17 cellular contexts compared by ENCODE assay signal in the genomic region with DNA sequence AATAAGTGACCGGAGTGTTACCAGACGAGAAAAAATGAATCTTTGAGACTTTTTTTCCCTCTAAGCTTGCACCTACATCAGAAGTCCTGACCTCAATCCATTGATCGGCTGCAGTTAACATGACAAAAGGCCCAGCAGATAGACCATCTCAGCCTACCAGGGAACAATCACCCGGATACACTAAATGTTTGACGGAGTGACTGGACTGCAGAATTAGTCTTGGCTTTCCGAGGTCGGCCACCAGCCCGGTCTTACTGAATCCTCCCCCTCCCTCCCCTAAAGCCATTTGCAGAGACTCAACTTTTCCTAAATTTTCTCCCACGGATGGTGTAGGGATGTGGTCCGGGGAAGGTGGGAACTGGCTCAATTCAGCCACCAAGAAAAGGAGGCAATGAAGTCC.
A peak's percentile ranks its signal among the peaks of the same experiment; 100 is the strongest.
DNase-seq lines count a peak whose midpoint lies in the region; ATAC-seq and TF ChIP-seq lines count a peak whose summit lies in the region.
"Had no signal": no experiment of that assay in that cellular context is flagged by ENCODE, and none has a peak within 500 bp of the region (broad histone marks: within the 10 kb centered on the region; RNA-seq: fewer than 3 reads in every experiment).

No MANE protein-coding gene starts in this region.

- H2BK20ac ChIP-seq in H9 (ENCODE audit: low read depth, low read length, poor library complexity, severe bottlenecking) = no peak overlapping the region

- DNase-seq in H9 = peak; percentile 83
- DNase-seq in WTC11 (ENCODE audit: low spot score) = peak; percentile 38
- DNase-seq in neural progenitor cell (ENCODE audit: low spot score) = peak; percentile 25
- no peak for DNase-seq in GM13977 (ENCODE audit: low spot score)
- no peak for DNase-seq in NCI-H524 treated with DMSO at 0.1 percent for 48 hours (lab: John Stamatoyannopoulos, UW)
- no peak for DNase-seq in SIG-M5 treated with dmso at 0.1 percent for 504 hours (lab: John Stamatoyannopoulos, UW; ENCODE audit: unreplicated experiment)
- DNase-seq: DMS79 treated with DMSO at 0.1 percent for 48 hours, GM23248, IMR-90, NCI-H1417 treated with DMSO at 0.1 percent for 48 hours, NCI-H187 treated with DMSO at 0.1 percent for 48 hours, NCI-H226, NCI-H524, PC-9, SJCRH30 had no signal

- H3K27ac Mint-ChIP-seq in H9 (peak overlapping the region in 2 of 3 experiments; percentile 62 to 70; a peak in 1 of 7 replicates), WTC11 (peak overlapping the region; percentile 91), neural progenitor cell (no peak overlapping the region)

- H3K14ac ChIP-seq in H9 (ENCODE audit: insufficient read depth, low read length) = no peak overlapping the region

- H3K27me3 ChIP-seq in H9 (ENCODE audit: insufficient read depth, low read length) = no peaks in the 10 kb centered on the region
- no peaks in the 10 kb centered on the region for H3K27me3 ChIP-seq in iPS-15b (ENCODE audit: control insufficient read depth, insufficient read depth, low read length)
- H3K27me3 ChIP-seq in neural progenitor cell = no peaks in the 10 kb centered on the region
- H3K27me3 ChIP-seq: SJCRH30 had no signal

- H3K4ac ChIP-seq in H9 (ENCODE audit: low read depth, low read length) = no peak overlapping the region

- no peak overlapping the region for H2BK120ac ChIP-seq in H9 (ENCODE audit: low read depth, low read length, poor library complexity, severe bottlenecking)

- no peak overlapping the region for H3K23ac ChIP-seq in H9 (ENCODE audit: insufficient read length, low read depth, low read length)

- H3K4me1 ChIP-seq in H9 (ENCODE audit: insufficient read depth, low read length) (peaks cover 16% of the 10 kb centered on the region; the same call in 1 of the 2 replicates), iPS-15b (ENCODE audit: control insufficient read depth, insufficient read depth, low read length) (peaks cover 28% of the 10 kb centered on the region), neural progenitor cell (peaks cover 15% of the 10 kb centered on the region)
- H3K4me1 ChIP-seq: SJCRH30 had no signal

- H2BK12ac ChIP-seq in H9 (ENCODE audit: insufficient read length, low read depth, low read length) = no peak overlapping the region

- H2BK5ac ChIP-seq in H9 (ENCODE audit: insufficient read length, low read length) = no peak overlapping the region

- no peak overlapping the region for H2BK15ac ChIP-seq in H9 (ENCODE audit: low read depth, low read length)

- H3K9ac ChIP-seq in H9 (ENCODE audit: extremely low read depth, insufficient read length, low read length) (no peak overlapping the region), iPS-15b (ENCODE audit: low read depth, low read length) (no peak overlapping the region), neural progenitor cell (no peak overlapping the region)
- H3K9ac ChIP-seq: GM23248 had no signal

- peak overlapping the region; percentile 38 for H3K4me2 ChIP-seq in H9 (ENCODE audit: insufficient read depth, insufficient read length, low read length)
- H3K4me2 ChIP-seq in neural progenitor cell = peak overlapping the region; percentile 50
- H3K4me2 ChIP-seq: PC-9 had no signal

- no peaks in the 10 kb centered on the region for H3K23me2 ChIP-seq in H9 (ENCODE audit: insufficient read length, low read depth, low read length, poor library complexity, severe bottlenecking)

- no peak overlapping the region for H3K27ac ChIP-seq in H9 (ENCODE audit: insufficient read length, low read depth, low read length)
- no peak overlapping the region for H3K27ac ChIP-seq in neural progenitor cell
- H3K27ac ChIP-seq: GM23248, PC-9, RWPE1, SJCRH30 had no signal

- no peaks in the 10 kb centered on the region for H3K79me1 ChIP-seq in H9 (ENCODE audit: insufficient read depth, low read depth, low read length, poor library complexity, severe bottlenecking)

- H4K8ac ChIP-seq in H9 (replicated peaks; ENCODE audit: insufficient read length, low read depth, low read length) = no peak overlapping the region

- H3K36me3 Mint-ChIP-seq in H9 (ENCODE audit: insufficient read depth in 1 of 3, low read depth in 3 of 3) = peaks cover 2 to 4% (median 4%) of the 10 kb centered on the region in 3 experiments; a peak in 4 of 7 replicates
- peaks cover 23% of the 10 kb centered on the region for H3K36me3 Mint-ChIP-seq in WTC11
- no peaks in the 10 kb centered on the region for H3K36me3 Mint-ChIP-seq in neural progenitor cell

- H3K56ac ChIP-seq in H9 (ENCODE audit: insufficient read length, low read depth, low read length) = no peak overlapping the region

- H3T11ph ChIP-seq in H9 (ENCODE audit: low read length) = no peak overlapping the region

- peaks cover 37 to 46% of the 10 kb centered on the region in 2 experiments for H3K4me1 Mint-ChIP-seq in H9
- H3K4me1 Mint-ChIP-seq in WTC11 = peaks cover 55% of the 10 kb centered on the region
- peaks cover 22% of the 10 kb centered on the region for H3K4me1 Mint-ChIP-seq in neural progenitor cell

- no peak overlapping the region for H2AK5ac ChIP-seq in H9 (ENCODE audit: insufficient read length, low read length)

- H3K4me3 ChIP-seq in iPS-15b (ENCODE audit: low read depth, low read length) = peak overlapping the region; percentile 11
- no peak overlapping the region for H3K4me3 ChIP-seq in neural progenitor cell
- H3K4me3 ChIP-seq: GM23248, PC-9, SJCRH30 had no signal

- no peak overlapping the region for H4K5ac ChIP-seq in H9 (ENCODE audit: insufficient read length, low read depth, low read length)

- TF ChIP-seq CTCF in H9 (conservative IDR thresholded peaks at IDR 0.05) = no peak
- no peak for TF ChIP-seq CTCF in WTC11 (IDR thresholded peaks at IDR 0.05)
- no peak for TF ChIP-seq CTCF in neural progenitor cell (IDR thresholded peaks at IDR 0.05)
- no peak for TF ChIP-seq CTCF in GM13977 (IDR thresholded peaks at IDR 0.05; ENCODE audit: extremely low read depth, insufficient read depth, missing control alignments)

- POLR2A ChIA-PET in WTC11 (lab: Charles Lee) = no interaction called here

- H3K36me3 ChIP-seq in iPS-15b (ENCODE audit: control insufficient read depth, insufficient read depth, low read length) = no peaks in the 10 kb centered on the region
- no peaks in the 10 kb centered on the region for H3K36me3 ChIP-seq in neural progenitor cell
- H3K36me3 ChIP-seq: SJCRH30 had no signal

- peaks cover 5 to 23% of the 10 kb centered on the region in 2 experiments for H3K9me3 Mint-ChIP-seq in H9
- H3K9me3 Mint-ChIP-seq in WTC11 = peaks cover 31% of the 10 kb centered on the region
- peaks cover 5% of the 10 kb centered on the region for H3K9me3 Mint-ChIP-seq in neural progenitor cell

- no peak overlapping the region for H3K18ac ChIP-seq in H9 (ENCODE audit: insufficient read length, low read depth, low read length)

- H3K9me3 ChIP-seq in H9 (ENCODE audit: control insufficient read depth, low read depth, low read length) = no peaks in the 10 kb centered on the region
- peaks cover 5% of the 10 kb centered on the region for H3K9me3 ChIP-seq in iPS-15b (ENCODE audit: control insufficient read depth, insufficient read depth, low read length)
- H3K9me3 ChIP-seq in neural progenitor cell (ENCODE audit: low read depth) = no peaks in the 10 kb centered on the region
- H3K9me3 ChIP-seq: SJCRH30 had no signal

- CTCF ChIA-PET in WTC11 (lab: Charles Lee) = interaction anchor here (0.7 to 2.7 kb wide), 13 partner anchors 9 to 346 kb away, joined by 3 to 14 read pairs (median 4); no protein-coding TSS in a partner anchor

- H3K79me2 ChIP-seq in H9 (ENCODE audit: insufficient read depth, low read length) (no peaks in the 10 kb centered on the region), neural progenitor cell (ENCODE audit: low read depth) (no peaks in the 10 kb centered on the region)

- no peak overlapping the region for H2AFZ ChIP-seq in H9 (ENCODE audit: low read length)
- H2AFZ ChIP-seq in neural progenitor cell (replicated peaks) = no peak overlapping the region
- H2AFZ ChIP-seq: GM23248, PC-9 had no signal

- H4K91ac ChIP-seq in H9 (ENCODE audit: insufficient read length, low read depth, low read length) = no peak overlapping the region

- WGBS in H9 (ENCODE audit: extremely low coverage, insufficient read length, low lambda C conversion rate) = no CpG with 5 or more reads among the region's 10 CpGs

- H4K20me1 ChIP-seq in H9 (ENCODE audit: control insufficient read depth, insufficient read depth, insufficient read length) (no peaks in the 10 kb centered on the region), neural progenitor cell (ENCODE audit: low read depth) (no peaks in the 10 kb centered on the region)

- peak overlapping the region; percentile 7 to 21; a peak in 2 of 5 replicates for H3K4me3 Mint-ChIP-seq in H9
- H3K4me3 Mint-ChIP-seq in WTC11 = peak overlapping the region; percentile 35
- no peak overlapping the region for H3K4me3 Mint-ChIP-seq in neural progenitor cell

- H3K27me3 Mint-ChIP-seq in H9 (ENCODE audit: low read depth) (peaks cover 16% of the 10 kb centered on the region), WTC11 (ENCODE audit: low read depth) (peaks cover 27% of the 10 kb centered on the region), neural progenitor cell (ENCODE audit: insufficient read depth, low read depth) (peaks cover 9% of the 10 kb centered on the region)

- H3F3A ChIP-seq in neural progenitor cell (ENCODE audit: low read depth) = peaks cover 10% of the 10 kb centered on the region

- in situ Hi-C loops in GM13977 (cut with MboI; ENCODE audit: low pct_unique_long_range_greater_than_20kb, low sequenced_read_pairs, unreplicated experiment) = no loop called here

- ATAC-seq in WTC11 = peak; percentile 66

TF ChIP-seq in WTC11, 78 proteins besides CTCF, POLR2A, EP300 and RAD21 (continues in another document):
- TF ChIP-seq, protein P1, sequence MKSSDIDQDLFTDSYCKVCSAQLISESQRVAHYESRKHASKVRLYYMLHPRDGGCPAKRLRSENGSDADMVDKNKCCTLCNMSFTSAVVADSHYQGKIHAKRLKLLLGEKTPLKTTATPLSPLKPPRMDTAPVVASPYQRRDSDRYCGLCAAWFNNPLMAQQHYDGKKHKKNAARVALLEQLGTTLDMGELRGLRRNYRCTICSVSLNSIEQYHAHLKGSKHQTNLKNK (CRISPR knock-in tag; IDR thresholded peaks at IDR 0.05) = 0 out of 2 replicates have a peak, but pooled peaks have one; percentile 14

Comparison
In these comparisons a context has a peak if more than half of its experiments do, and no peak if none do; other contexts are left out.
1. DNase-seq: peak in H9 (single experiment), WTC11 (single experiment) and neural progenitor cell (single experiment); none in GM13977 (single experiment), NCI-H524 treated with DMSO at 0.1 percent for 48 hours (single experiment) and SIG-M5 treated with dmso at 0.1 percent for 504 hours (single experiment).